In the genomic region with DNA sequence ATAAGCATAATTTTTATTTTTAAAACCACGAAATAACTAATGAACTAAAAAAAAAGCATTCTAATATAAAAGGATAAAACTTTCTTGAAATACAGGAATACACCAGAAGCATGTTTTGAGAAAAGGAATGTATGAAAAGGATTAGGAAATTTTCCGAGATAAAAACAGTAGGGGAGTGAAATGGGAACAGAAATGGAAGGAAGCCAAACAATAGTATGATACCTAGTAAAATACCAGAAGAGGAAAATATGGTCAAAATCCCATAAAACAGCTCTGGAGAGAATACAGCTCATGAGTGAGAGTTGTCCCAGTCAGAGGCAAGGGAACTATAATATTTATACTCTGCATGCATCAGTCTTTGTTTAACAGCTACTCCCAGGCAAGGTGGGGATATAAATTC, we compare ENCODE assay signal across 15 cellular contexts.
"Had no signal": no experiment of that assay in that cellular context is flagged by ENCODE, and none has a peak within 500 bp of the region (broad histone marks: within the 10 kb centered on the region; RNA-seq: fewer than 3 reads in every experiment).

No MANE protein-coding gene starts in this region.

- H3K4me3 ChIP-seq: esophagus squamous epithelium, lung, psoas muscle, skin epidermis had no signal

- H3K36me3 ChIP-seq: esophagus squamous epithelium had no signal

- H3K27me3 ChIP-seq: esophagus squamous epithelium had no signal

- H3K9me3 ChIP-seq: esophagus squamous epithelium, psoas muscle had no signal

- H3K27ac ChIP-seq: esophagus squamous epithelium, psoas muscle, skin epidermis had no signal

- ATAC-seq: effector memory CD8-positive, alpha-beta T cell; left colon; left ventricle myocardium superior; psoas muscle; sciatic nerve had no signal

- DNase-seq: effector memory CD8-positive, alpha-beta T cell; esophagus squamous epithelium; foreskin melanocyte; head of caudate nucleus; hippocampal formation; left colon; left ventricle myocardium superior; mesenchymal stem cell; naive B cell; psoas muscle; retina; stimulated activated naive CD4-positive, alpha-beta T cell treated with Interleukin-2 at 50 U/mL for 16 hours had no signal
